15 cellular contexts compared by ENCODE assay signal in genomic region chr9:91160599-91161464, GRCh38.
A peak's percentile ranks its signal among the peaks of the same experiment; 100 is the strongest.
DNase-seq lines count a peak whose midpoint lies in the region; ATAC-seq and TF ChIP-seq lines count a peak whose summit lies in the region.
"Had no signal": no experiment of that assay in that cellular context is flagged by ENCODE, and none has a peak within 500 bp of the region (broad histone marks: within the 10 kb centered on the region; RNA-seq: fewer than 3 reads in every experiment).

No MANE protein-coding gene starts in this region.

- BruUV-seq in MCF 10A (replicated peaks; lab: Mats Ljungman, UMichigan): no TSS peak
- no TSS peak for BruUV-seq in mammary epithelial cell (replicated peaks; lab: Mats Ljungman, UMichigan)
- BruUV-seq in PC-3 (replicated peaks; lab: Mats Ljungman, UMichigan): no TSS peak

- CTCF ChIA-PET in MCF 10A (lab: Yijun Ruan, JAX): interaction anchor here (0.8 kb wide), 1 partner anchor 441 kb away, joined by 3 read pairs; no protein-coding TSS in a partner anchor
- CTCF ChIA-PET in mammary epithelial cell (lab: Charles Lee; ENCODE audit: low non-redundant PET): no interaction called here
- CTCF ChIA-PET in PC-3 (lab: Charles Lee): no interaction called here

- H3K79me2 ChIP-seq in mammary epithelial cell (ENCODE audit: insufficient read depth, low read length) (no peaks in the 10 kb centered on the region), PC-3 (ENCODE audit: low read length) (no peaks in the 10 kb centered on the region)

- H3K9ac ChIP-seq in mammary epithelial cell (ENCODE audit: insufficient read depth, low read length) (no peak overlapping the region), PC-3 (ENCODE audit: low read length) (no peak overlapping the region)

- H3K9me3 Mint-ChIP-seq in MCF 10A (ENCODE audit: unreplicated experiment): no peaks in the 10 kb centered on the region
- no peaks in the 10 kb centered on the region for H3K9me3 Mint-ChIP-seq in effector memory CD8-positive, alpha-beta T cell

- H3K27ac Mint-ChIP-seq in MCF 10A (ENCODE audit: low read depth, unreplicated experiment): peak overlapping the region; percentile 91
- peak overlapping the region in 1 of 2 donors; percentile 95 for H3K27ac Mint-ChIP-seq in effector memory CD8-positive, alpha-beta T cell

- H3K4me2 ChIP-seq in mammary epithelial cell (ENCODE audit: insufficient read depth, low read depth, low read length) (no peak overlapping the region), PC-3 (ENCODE audit: low read length) (no peak overlapping the region)

- in situ Hi-C loops in mammary epithelial cell (cut with MboI; ENCODE audit: low sequenced_read_pairs in 2 of 2): no loop called here

- H3K36me3 ChIP-seq in mammary epithelial cell (ENCODE audit: insufficient read depth, low read length) (no peaks in the 10 kb centered on the region), PC-3 (ENCODE audit: low read depth, low read length) (no peaks in the 10 kb centered on the region), tibial nerve (peaks cover 0 to 18% (median 0%) of the 10 kb centered on the region in 3 donors), ascending aorta (no peaks in the 10 kb centered on the region)

- TF ChIP-seq POLR2A in tibial nerve (IDR thresholded peaks at IDR 0.05): no peak

- TF ChIP-seq CTCF in MCF 10A (IDR thresholded peaks at IDR 0.05; ENCODE audit: unreplicated experiment): no peak
- no peak for TF ChIP-seq CTCF in mammary epithelial cell (conservative IDR thresholded peaks at IDR 0.05 in 1 of 2, IDR thresholded peaks at IDR 0.05 in 1 of 2; ENCODE audit: extremely low read depth in 1 of 2, insufficient read depth in 1 of 2, low read depth in 1 of 2, low read length in 2 of 2)
- no peak for TF ChIP-seq CTCF in PC-3 (conservative IDR thresholded peaks at IDR 0.05; ENCODE audit: low read depth, low read length)
- no peak for TF ChIP-seq CTCF in tibial nerve (IDR thresholded peaks at IDR 0.05)
- no peak for TF ChIP-seq CTCF in ascending aorta (IDR thresholded peaks at IDR 0.05)

- DNase-seq in MCF 10A (ENCODE audit: unreplicated experiment) (no peak), mammary epithelial cell (no peak), PC-3 (no peak), tibial nerve (ENCODE audit: low spot score in 2 of 2) (no peak), SK-N-DZ (ENCODE audit: low spot score) (no peak), ascending aorta (ENCODE audit: low spot score in 2 of 2) (no peak), RPMI8226 (no peak)
- DNase-seq in effector memory CD8-positive, alpha-beta T cell: no peak
- DNase-seq: activated effector memory CD4-positive, alpha-beta T cell treated with anti-CD3 and anti-CD28 coated beads, Interleukin-2, amount 50 U/mL, for 16 hours; foreskin melanocyte; left colon; NCI-H1930; nucleus accumbens; T1000 had no signal

- H4K20me1 ChIP-seq in mammary epithelial cell (ENCODE audit: insufficient read depth, low read length) (no peaks in the 10 kb centered on the region), PC-3 (ENCODE audit: low read length) (no peaks in the 10 kb centered on the region)

- POLR2A ChIA-PET in MCF 10A (lab: Yijun Ruan, JAX): no interaction called here
- POLR2A ChIA-PET in PC-3 (lab: Charles Lee; ENCODE audit: unreplicated experiment): no interaction called here

- dilution Hi-C loops in mammary epithelial cell (cut with HindIII; ENCODE audit: low sequenced_read_pairs): loop anchor here (5.0 kb wide), 1 partner anchor 224 kb away; no protein-coding TSS in a partner anchor

- H3K27ac ChIP-seq in mammary epithelial cell (ENCODE audit: insufficient read depth, low read depth, low read length) (no peak overlapping the region), PC-3 (ENCODE audit: low read length) (0 out of 2 replicates have a peak overlapping the region, but pooled peaks have one; percentile 98), tibial nerve (peak overlapping the region; percentile 22 to 85 (median 78)), ascending aorta (no peak overlapping the region)

- H3K4me1 Mint-ChIP-seq in MCF 10A (ENCODE audit: insufficient read depth, unreplicated experiment): peaks cover 33% of the 10 kb centered on the region
- peaks cover 54 to 57% of the 10 kb centered on the region in 2 donors for H3K4me1 Mint-ChIP-seq in effector memory CD8-positive, alpha-beta T cell (ENCODE audit: low read depth in 2 of 2)

- H3K9me2 ChIP-seq in PC-3 (replicated peaks; ENCODE audit: low read length): no peaks in the 10 kb centered on the region

- no peaks in the 10 kb centered on the region for H3K36me3 Mint-ChIP-seq in MCF 10A (ENCODE audit: insufficient read depth, unreplicated experiment)
- H3K36me3 Mint-ChIP-seq in effector memory CD8-positive, alpha-beta T cell (ENCODE audit: insufficient read depth): peaks cover 9% of the 10 kb centered on the region

- H3K4me1 ChIP-seq in mammary epithelial cell (ENCODE audit: insufficient read depth, low read length): peaks cover 41% of the 10 kb centered on the region
- peaks cover 42% of the 10 kb centered on the region for H3K4me1 ChIP-seq in PC-3 (ENCODE audit: insufficient read depth, low read length)
- peaks cover 0 to 17% (median 12%) of the 10 kb centered on the region in 4 donors for H3K4me1 ChIP-seq in tibial nerve
- peaks cover 0 to 7% of the 10 kb centered on the region in 2 donors for H3K4me1 ChIP-seq in ascending aorta

- H3K27me3 ChIP-seq in mammary epithelial cell (ENCODE audit: insufficient read depth, low read length) (no peaks in the 10 kb centered on the region), PC-3 (ENCODE audit: low read length) (no peaks in the 10 kb centered on the region), tibial nerve (no peaks in the 10 kb centered on the region), ascending aorta (no peaks in the 10 kb centered on the region)

- intact Hi-C loops in MCF 10A (cut with micrococcal nuclease): no loop called here
- intact Hi-C loops in mammary epithelial cell (cut with micrococcal nuclease): loop anchor here (5.0 to 10.0 kb wide), 2 partner anchors 244 to 264 kb away; partner anchors contain the start of gene NFIL3
- intact Hi-C loops in PC-3 (cut with micrococcal nuclease): loop anchor here (5.0 kb wide), 1 partner anchor 44 kb away; no protein-coding TSS in a partner anchor
- intact Hi-C loops in ascending aorta (cut with DNase I): no loop called here

- ATAC-seq in PC-3: no peak
- no peak for ATAC-seq in effector memory CD8-positive, alpha-beta T cell (replicated peaks)
- ATAC-seq: GM12878 had no signal

- no peaks in the 10 kb centered on the region for H3K27me3 Mint-ChIP-seq in MCF 10A (ENCODE audit: insufficient read depth, unreplicated experiment)
- no peaks in the 10 kb centered on the region for H3K27me3 Mint-ChIP-seq in effector memory CD8-positive, alpha-beta T cell

- 98% methylated on average over 12 of the region's 31 CpGs for WGBS in mammary epithelial cell (ENCODE audit: low coverage, missing lambda C conversion rate)
- 87 to 93% methylated on average over 23 to 27 of the region's 31 CpGs for WGBS in tibial nerve, 2 donors

- TF ChIP-seq EP300 in tibial nerve (IDR thresholded peaks at IDR 0.05): no peak

- H3K4me3 ChIP-seq in mammary epithelial cell (replicated peaks in 1 of 3; ENCODE audit: insufficient read depth in 1 of 3, low read depth in 2 of 3, low read length in 3 of 3): no peak overlapping the region
- H3K4me3 ChIP-seq in PC-3 (ENCODE audit: low read length): no peak overlapping the region
- H3K4me3 ChIP-seq in tibial nerve: peak overlapping the region in 1 of 4 donors; percentile 33
- H3K4me3 ChIP-seq in ascending aorta: no peak overlapping the region
- H3K4me3 ChIP-seq: GM12878 had no signal

- H2AFZ ChIP-seq in mammary epithelial cell (ENCODE audit: low read depth, low read length) (no peak overlapping the region), PC-3 (ENCODE audit: low read length) (no peak overlapping the region)

- no peaks in the 10 kb centered on the region for H3F3A ChIP-seq in PC-3 (ENCODE audit: low read length, unreplicated experiment)

- H3K9me3 ChIP-seq in mammary epithelial cell (replicated peaks; ENCODE audit: insufficient read depth, low read length): no peaks in the 10 kb centered on the region
- H3K9me3 ChIP-seq in PC-3 (ENCODE audit: low read length): no peaks in the 10 kb centered on the region
- H3K9me3 ChIP-seq in tibial nerve: no peaks in the 10 kb centered on the region
- no peaks in the 10 kb centered on the region for H3K9me3 ChIP-seq in ascending aorta

- no peak overlapping the region for H3K4me3 Mint-ChIP-seq in MCF 10A (ENCODE audit: unreplicated experiment)
- H3K4me3 Mint-ChIP-seq in effector memory CD8-positive, alpha-beta T cell: peak overlapping the region; percentile 76 to 86

Comparison
In these comparisons a context has a peak if more than half of its experiments do, and no peak if none do; other contexts are left out.
1. intact Hi-C loops: an anchor here in mammary epithelial cell (5.0 to 10.0 kb wide) and PC-3 (5.0 kb wide); none called in MCF 10A and ascending aorta.
2. H3K27ac ChIP-seq: peak in PC-3 (single experiment) and tibial nerve (4 of 4); none in mammary epithelial cell (single experiment) and ascending aorta (0 of 2).